In the genomic region with DNA sequence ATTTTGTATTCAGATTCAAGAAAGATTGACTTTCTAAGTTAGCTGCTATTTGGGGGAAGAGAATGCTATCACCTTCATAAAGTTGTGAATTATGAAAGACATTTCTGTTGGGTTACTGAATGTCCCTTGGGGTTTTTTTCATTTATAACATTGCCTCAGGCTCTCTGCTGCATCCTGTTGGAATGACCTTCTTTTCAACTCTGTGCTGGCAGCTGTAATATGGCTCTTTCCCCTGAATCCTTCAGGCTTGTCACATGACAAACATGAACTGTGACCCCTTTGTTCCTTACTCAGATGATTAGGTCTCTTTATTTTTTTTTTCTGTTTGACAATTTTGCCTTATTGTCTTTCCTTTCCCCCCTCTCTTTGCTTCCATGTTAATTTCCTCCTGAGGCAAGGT, we compare ENCODE assay signal across 9 cellular contexts.
A peak's percentile ranks its signal among the peaks of the same experiment; 100 is the strongest.
DNase-seq lines count a peak whose midpoint lies in the region; ATAC-seq and TF ChIP-seq lines count a peak whose summit lies in the region.
"Had no signal": no experiment of that assay in that cellular context is flagged by ENCODE, and none has a peak within 500 bp of the region (broad histone marks: within the 10 kb centered on the region; RNA-seq: fewer than 3 reads in every experiment).

No MANE protein-coding gene starts in this region.

- BruUV-seq in HCT116 (replicated peaks; lab: Mats Ljungman, UMichigan) = no TSS peak

- RAD21 ChIA-PET in HCT116 (lab: Charles Lee; ENCODE audit: low non-redundant PET in 1 of 2, low total read pairs in 2 of 2, uncharacterized antibody in 2 of 2, unreplicated experiment in 2 of 2) = no interaction called here

- peaks cover 14 to 15% of the 10 kb centered on the region in 2 experiments for H3K4me1 ChIP-seq in HCT116 (ENCODE audit: control insufficient read depth in 1 of 2, insufficient read depth in 2 of 2, low read length in 2 of 2)

- CTCF ChIA-PET in HCT116 (lab: Charles Lee) = interaction anchor here (0.7 to 1.5 kb wide), 2 partner anchors 263 to 620 kb away, joined by 3 read pairs; no protein-coding TSS in a partner anchor

- peak; percentile 53; the same call in 1 of the 2 replicates for ATAC-seq in HCT116
- peak; percentile 75 to 91 for ATAC-seq in left cardiac atrium
- ATAC-seq in sciatic nerve = peak; percentile 95
- no peak for ATAC-seq in HG03095 (IDR thresholded peaks at IDR 0.05; ENCODE audit: unreplicated experiment)
- no peak for ATAC-seq in HG03520 (IDR thresholded peaks at IDR 0.05; ENCODE audit: unreplicated experiment)

- H3K36me3 ChIP-seq in HCT116 (ENCODE audit: control insufficient read depth in 1 of 2, insufficient read depth in 2 of 2, low read length in 2 of 2) = no peaks in the 10 kb centered on the region

- no peaks in the 10 kb centered on the region for H4K20me1 ChIP-seq in HCT116 (ENCODE audit: insufficient read depth)

- H3K4me3 ChIP-seq in HCT116 (replicated peaks in 1 of 2; ENCODE audit: low read depth in 1 of 2, low read length in 2 of 2) = no peak overlapping the region

- DNase-seq in HCT116 (ENCODE audit: low read depth, low spot score) (no peak), amniotic stem cell (lab: John Stamatoyannopoulos, UW) (peak; percentile 14), left cardiac atrium (no peak), sciatic nerve (ENCODE audit: low spot score) (no peak), SW480 (ENCODE audit: low spot score) (no peak), HPDE6-E6E7 (ENCODE audit: extremely low spot score) (no peak)
- DNase-seq: stimulated activated CD4-positive, alpha-beta T cell treated with anti-CD3 and anti-CD28 coated beads, Interleukin-4, amount 100 ng/mL, for 24 hours had no signal

- TF ChIP-seq POLR2A in HCT116 (IDR thresholded peaks at IDR 0.05; ENCODE audit: borderline replicate concordance, extremely low read depth, insufficient read depth, insufficient read length) = no peak

- H3K27ac ChIP-seq in HCT116 (ENCODE audit: low read depth, low read length) = no peak overlapping the region

- TF ChIP-seq RAD21 in HCT116 (IDR thresholded peaks at IDR 0.05; ENCODE audit: low read depth) = no peak

- no peaks in the 10 kb centered on the region for H3K79me2 ChIP-seq in HCT116 (ENCODE audit: insufficient read depth, low read length)

- no peak overlapping the region for H2AFZ ChIP-seq in HCT116 (ENCODE audit: low read depth, low read length, poor library complexity, severe bottlenecking)

- intact Hi-C loops in HCT116 (cut with micrococcal nuclease) (loop anchor here (10.0 kb wide), 6 partner anchors 269 to 619 kb away; no protein-coding TSS in a partner anchor), left cardiac atrium (cut with DNase I) (loop anchor here in 1 of 2 donors (2.0 kb wide), 1 partner anchor 263 kb away; no protein-coding TSS in a partner anchor), sciatic nerve (cut with DNase I) (no loop called here)

- peak overlapping the region; percentile 48 for H3K4me2 ChIP-seq in HCT116 (ENCODE audit: low read length)

- POLR2A ChIA-PET in HCT116 (lab: Charles Lee) = no interaction called here

- no peak overlapping the region for H3K9ac ChIP-seq in HCT116 (ENCODE audit: low read length)

- no peaks in the 10 kb centered on the region for H3K9me3 ChIP-seq in HCT116 (ENCODE audit: control insufficient read depth in 1 of 2, insufficient read depth in 1 of 2, low read depth in 1 of 2, low read length in 2 of 2)

- H3K9me2 ChIP-seq in HCT116 (ENCODE audit: insufficient read depth) = no peaks in the 10 kb centered on the region

- H3K27me3 ChIP-seq in HCT116 (ENCODE audit: insufficient read depth, low read length) = no peaks in the 10 kb centered on the region

- TF ChIP-seq CTCF in HCT116 (IDR thresholded peaks at IDR 0.05 in 2 of 3, conservative IDR thresholded peaks at IDR 0.05 in 1 of 3; ENCODE audit: borderline replicate concordance in 1 of 3, insufficient read depth in 1 of 3, low read depth in 2 of 3, low read length in 2 of 3) = no peak

TF ChIP-seq in HCT116, 20 proteins besides CTCF, POLR2A, EP300 and RAD21:
- TF ChIP-seq ELF1 (IDR thresholded peaks at IDR 0.05; ENCODE audit: borderline replicate concordance, low read depth) = no peak
- TF ChIP-seq JUND (IDR thresholded peaks at IDR 0.05) = no peak
- TF ChIP-seq CEBPB (IDR thresholded peaks at IDR 0.05; ENCODE audit: low read depth) = no peak
- TF ChIP-seq SIN3A (IDR thresholded peaks at IDR 0.05; ENCODE audit: low read depth) = no peak

Comparison
In these comparisons a context has a peak if more than half of its experiments do, and no peak if none do; other contexts are left out.
1. ATAC-seq: peak in HCT116 (single experiment), left cardiac atrium (2 of 2) and sciatic nerve (single experiment); none in HG03095 (single experiment) and HG03520 (single experiment).